Comparison of ENCODE assay signal across 20 cellular contexts in the genomic region with DNA sequence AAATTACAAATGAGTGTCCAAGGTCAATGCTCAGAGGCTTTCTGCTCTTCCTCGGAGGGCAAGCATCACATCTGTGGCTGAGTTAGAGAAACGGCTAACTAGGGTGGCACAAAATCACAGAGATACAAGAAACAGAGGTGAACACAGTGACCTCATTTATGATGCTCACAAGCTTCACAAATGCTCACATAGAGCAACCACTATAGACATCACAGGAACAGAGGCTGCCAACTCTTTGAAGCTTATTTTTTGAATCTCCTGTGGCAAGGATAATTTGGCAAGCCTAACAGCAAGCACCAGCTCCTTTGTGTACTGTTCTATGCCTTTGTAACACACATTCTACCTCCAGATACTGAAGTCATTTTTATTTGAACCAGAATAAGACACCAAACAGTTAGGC.
"Had no signal": no experiment of that assay in that cellular context is flagged by ENCODE, and none has a peak within 500 bp of the region (broad histone marks: within the 10 kb centered on the region; RNA-seq: fewer than 3 reads in every experiment).

No MANE protein-coding gene starts in this region.

- H3K36me3 ChIP-seq: adrenal gland, brain microvascular endothelial cell, lower lobe of right lung, prostate gland, tibial nerve, uterus had no signal

- H3K4me3 ChIP-seq: adrenal gland, coronary artery, lower lobe of right lung, prostate gland, skin epidermis, tibial nerve, uterus had no signal

- H3K27ac ChIP-seq: adrenal gland, brain microvascular endothelial cell, coronary artery, lower lobe of right lung, prostate gland, skin epidermis, tibial nerve, uterus, VCaP had no signal

- ATAC-seq: activated CD4-positive, alpha-beta T cell treated with anti-CD3 and anti-CD28 coated beads for 36 hours; activated CD8-positive, alpha-beta T cell treated with anti-CD3 and anti-CD28 coated beads for 36 hours; left colon; lower lobe of right lung had no signal

- DNase-seq: activated CD4-positive, alpha-beta T cell treated with anti-CD3 and anti-CD28 coated beads for 36 hours; activated CD8-positive, alpha-beta T cell treated with anti-CD3 and anti-CD28 coated beads for 36 hours; activated effector memory CD4-positive, alpha-beta T cell treated with anti-CD3 and anti-CD28 coated beads, Interleukin-2, amount 50 U/mL, for 16 hours; activated T-cell treated with anti-CD3 and anti-CD28 coated beads, Interleukin-2, amount 50 U/mL, for 48 hours; adrenal gland; brain microvascular endothelial cell; foreskin melanocyte; immature natural killer cell; left colon; lower lobe of right lung; right cardiac atrium; stimulated activated CD4-positive, alpha-beta T cell treated with anti-CD3 and anti-CD28 coated beads, Interleukin-15, amount 100 ng/mL, for 24 hours; stimulated activated CD4-positive, alpha-beta T cell treated with anti-CD3 and anti-CD28 coated beads, Interleukin-4, amount 100 ng/mL, for 1 hour; stimulated activated naive CD4-positive, alpha-beta T cell; uterus had no signal

- H3K27me3 ChIP-seq: adrenal gland, brain microvascular endothelial cell, tibial nerve, uterus had no signal

- H3K4me1 ChIP-seq: adrenal gland, lower lobe of right lung, prostate gland, tibial nerve, uterus had no signal

- H3K9me3 ChIP-seq: adrenal gland, lower lobe of right lung, prostate gland, tibial nerve, uterus had no signal
